Comparison of ENCODE assay signal across 8 cellular contexts in the genomic region with DNA sequence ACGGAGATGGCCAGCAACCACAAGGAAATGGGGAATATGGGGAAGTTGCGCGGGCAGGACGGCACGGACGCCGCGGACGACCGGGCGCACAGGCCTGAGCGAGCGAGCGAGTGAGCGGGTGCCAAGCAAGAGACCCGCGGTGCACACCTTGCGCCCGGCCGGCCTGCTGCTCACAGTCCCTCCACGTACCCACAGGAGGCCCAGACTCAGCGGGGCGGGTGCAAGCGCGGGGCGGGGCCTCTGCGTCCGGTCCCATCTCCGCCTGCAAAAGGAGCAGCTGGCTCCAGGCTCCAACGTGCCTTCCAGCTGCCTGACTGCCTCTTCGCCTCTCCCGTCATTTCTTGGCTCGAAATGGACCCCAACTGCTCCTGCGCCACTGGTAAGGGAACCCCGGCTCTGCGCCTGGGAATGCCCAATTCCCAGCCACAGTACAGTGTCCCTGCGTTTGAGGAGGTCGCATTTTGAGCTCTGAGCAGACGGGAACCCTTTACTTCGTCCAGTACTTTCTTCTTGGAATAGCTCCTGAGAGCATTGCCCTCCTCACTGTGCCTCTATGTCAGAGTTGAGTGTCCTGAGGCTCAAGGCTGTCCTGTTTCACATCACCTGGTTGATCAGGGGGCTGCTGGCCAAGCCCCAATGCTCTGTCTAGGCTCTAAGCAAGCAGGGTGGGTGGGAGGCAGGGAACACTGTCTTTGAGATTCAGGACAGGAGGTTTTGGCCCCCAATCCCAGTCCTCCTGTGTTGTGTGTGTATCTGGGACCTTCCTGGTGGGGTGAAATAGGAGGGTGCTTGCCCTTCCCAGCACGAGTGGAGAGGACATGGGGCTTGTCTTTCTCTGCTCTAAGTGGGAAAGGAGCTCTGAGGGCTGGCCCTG. TPM values are rescaled to one million over a fixed set of nuclear protein-coding genes. Genes with fewer than 3 reads are reported as not detected.
DNase-seq lines count a peak whose midpoint lies in the region; ATAC-seq and TF ChIP-seq lines count a peak whose summit lies in the region.

No MANE protein-coding gene starts in this region.

- no peak for ATAC-seq in central memory CD8-positive, alpha-beta T cell (replicated peaks; ENCODE audit: extremely low read depth, poor library complexity, severe bottlenecking)

- POLR2A ChIA-PET in BJ (lab: Charles Lee): interaction anchor here (0.6 to 1.2 kb wide), 2 partner anchors 8 to 14 kb away, joined by 3 to 17 read pairs; partner anchors contain the start of gene MT1E

- no peaks in the 10 kb centered on the region for H3K36me3 Mint-ChIP-seq in central memory CD8-positive, alpha-beta T cell (ENCODE audit: insufficient read depth)

- H3K36me3 ChIP-seq in BJ (ENCODE audit: control insufficient read depth, insufficient read depth, low read length): no peaks in the 10 kb centered on the region

- H3K4me3 Mint-ChIP-seq in central memory CD8-positive, alpha-beta T cell: peak overlapping the region; percentile 53

- no peak overlapping the region for H3K27ac Mint-ChIP-seq in central memory CD8-positive, alpha-beta T cell (ENCODE audit: low read depth)

- CTCF ChIA-PET in BJ (lab: Yijun Ruan, JAX): interaction anchor here (1.3 kb wide), 1 partner anchor 8 kb away, joined by 3 read pairs; the partner anchor contains the start of gene MT1E

- H3K4me1 Mint-ChIP-seq in central memory CD8-positive, alpha-beta T cell: no peaks in the 10 kb centered on the region

- H3K4me3 ChIP-seq in BJ (ENCODE audit: low read depth, low read length): peak overlapping the region; percentile 34

- H3K9me3 Mint-ChIP-seq in central memory CD8-positive, alpha-beta T cell: no peaks in the 10 kb centered on the region

- no peaks in the 10 kb centered on the region for H3K27me3 ChIP-seq in BJ (ENCODE audit: control insufficient read depth, insufficient read depth, low read length)

- peaks cover 14% of the 10 kb centered on the region for H3K27me3 Mint-ChIP-seq in central memory CD8-positive, alpha-beta T cell

- TF ChIP-seq CTCF in BJ (IDR thresholded peaks at IDR 0.05; ENCODE audit: insufficient read depth, low read depth, low read length): no peak

- DNase-seq in BJ (ENCODE audit: low read depth): no peak
- peak; percentile 84 for DNase-seq in RPMI7951 (ENCODE audit: low read depth)
- DNase-seq in central memory CD8-positive, alpha-beta T cell (ENCODE audit: low spot score in 2 of 2): no peak
- peak; percentile 84 for DNase-seq in kidney tubule cell (ENCODE audit: low spot score)
- peak; percentile 76 for DNase-seq in stimulated activated CD4-positive, alpha-beta T cell treated with anti-CD3 and anti-CD28 coated beads, Interleukin-1b, Interleukin-23, amount 100 ng/mL, for 48 hours
- DNase-seq in germinal center (ENCODE audit: low spot score): no peak
- DNase-seq in SIG-M5 treated with dmso at 0.1 percent for 504 hours (lab: John Stamatoyannopoulos, UW; ENCODE audit: unreplicated experiment): no peak
- DNase-seq in OCI-M2 (lab: John Stamatoyannopoulos, UW; ENCODE audit: unreplicated experiment): no peak

RNA-seq across cellular contexts. Expression of gene MT1E, which starts 8.1 kb away (rescaled TPM):
- polyA plus RNA-seq in BJ (2011; rRNA removed): 147 and 188 TPM in 2 replicates
- 78.9 and 115 TPM in 2 replicates for polyA minus RNA-seq in BJ (2011; rRNA and poly(A)+ RNA removed)
- 604 and 676 TPM in 2 replicates for total RNA-seq in RPMI7951 (2014; rRNA removed; shearing (Covaris generic))

RNA-seq across cellular contexts. Expression of gene MT2A, which starts 9.1 kb away (rescaled TPM):
- polyA plus RNA-seq in BJ (2011; rRNA removed): 167 and 194 TPM in 2 replicates
- polyA minus RNA-seq in BJ (2011; rRNA and poly(A)+ RNA removed): 138 and 205 TPM in 2 replicates
- total RNA-seq in RPMI7951 (2014; rRNA removed; shearing (Covaris generic)): 715 and 768 TPM in 2 replicates

RNA-seq across cellular contexts. Expression of gene MT1M, which starts 15.0 kb away (rescaled TPM):
- polyA plus RNA-seq in BJ (2011; rRNA removed): 0.67 and 0.94 TPM in 2 replicates
- polyA minus RNA-seq in BJ (2011; rRNA and poly(A)+ RNA removed): 0.93 and 0.95 TPM in 2 replicates
- total RNA-seq in RPMI7951 (2014; rRNA removed; shearing (Covaris generic)): 2.3 and 4.5 TPM in 2 replicates

RNA-seq across cellular contexts. Expression of gene MT1A, which starts 21.0 kb away (rescaled TPM):
- polyA plus RNA-seq in BJ (2011; rRNA removed): 0.82 TPM in 1 of 2 replicates, not detected in the other
- 2.1 and 2.7 TPM in 2 replicates for polyA minus RNA-seq in BJ (2011; rRNA and poly(A)+ RNA removed)
- total RNA-seq in RPMI7951 (2014; rRNA removed; shearing (Covaris generic)): 1.1 and 3.4 TPM in 2 replicates

RNA-seq across cellular contexts. Expression of gene MT3, which starts 28.1 kb away (rescaled TPM):
- polyA plus RNA-seq in BJ (2011; rRNA removed): not detected in 2 replicates
- polyA minus RNA-seq in BJ (2011; rRNA and poly(A)+ RNA removed): not detected in 2 replicates
- not detected in 2 replicates for total RNA-seq in RPMI7951 (2014; rRNA removed; shearing (Covaris generic))

Comparison
In these comparisons a context has a peak if more than half of its experiments do, and no peak if none do; other contexts are left out.
1. DNase-seq: peak in RPMI7951 (single experiment), kidney tubule cell (single experiment) and stimulated activated CD4-positive, alpha-beta T cell treated with anti-CD3 and anti-CD28 coated beads, Interleukin-1b, Interleukin-23, amount 100 ng/mL, for 48 hours (single experiment); none in BJ (single experiment), central memory CD8-positive, alpha-beta T cell (0 of 2), germinal center (single experiment), SIG-M5 treated with dmso at 0.1 percent for 504 hours (single experiment) and OCI-M2 (single experiment).